Comparison of ENCODE assay signal across 1 cellular context in the genomic region with DNA sequence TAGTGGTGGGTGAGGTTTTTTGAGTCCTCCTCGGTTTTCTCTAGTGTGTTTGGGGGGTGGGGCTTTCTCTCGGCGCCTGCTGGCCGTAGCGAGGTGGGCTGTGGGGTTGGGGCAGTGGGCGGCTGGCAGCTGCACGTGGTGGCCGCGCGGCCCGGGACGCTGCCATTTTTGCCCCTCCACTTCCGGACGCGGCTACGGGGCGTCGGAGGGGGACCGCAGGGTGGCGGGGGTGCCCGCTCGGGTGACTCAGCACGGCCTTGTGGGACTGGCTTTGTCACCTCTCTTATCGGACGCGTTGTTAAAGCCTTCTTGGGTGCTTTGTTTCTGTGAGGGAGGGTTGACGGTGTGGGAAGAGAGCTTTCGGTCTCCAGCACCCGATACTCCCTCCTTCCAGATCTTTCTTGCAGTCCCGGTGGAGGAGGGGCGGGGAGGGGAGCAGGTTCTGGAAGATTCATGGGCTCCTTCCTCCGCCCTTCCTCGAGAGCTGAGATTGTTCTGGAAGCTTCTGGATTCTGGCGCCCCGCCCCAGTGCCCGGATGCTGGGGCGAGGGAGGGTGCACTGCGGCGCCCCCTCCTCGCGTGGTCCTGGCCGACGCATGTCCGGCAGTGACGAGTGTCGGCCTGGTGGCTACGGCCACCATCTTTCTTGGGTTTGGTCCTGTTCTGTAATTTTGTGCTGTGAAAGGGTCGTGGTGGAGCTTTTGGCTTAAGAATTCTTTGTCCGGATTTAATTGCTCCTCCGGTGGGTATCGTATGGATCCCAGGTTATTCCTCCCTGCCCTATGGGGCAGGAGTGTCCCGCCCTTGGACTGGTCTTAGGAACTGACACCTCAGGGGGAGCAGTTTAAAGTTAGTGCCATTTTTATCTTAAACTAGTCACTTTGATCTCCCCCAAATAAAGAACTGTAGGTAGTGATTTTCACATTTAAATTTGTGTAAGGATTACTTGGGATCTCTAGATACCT.
TF ChIP-seq lines count a peak whose summit lies in the region.

No MANE protein-coding gene starts in this region.

TF ChIP-seq in HCT116, 20 proteins besides CTCF, POLR2A, EP300 and RAD21:
- no peak for TF ChIP-seq POLR2AphosphoS5 (IDR thresholded peaks at IDR 0.05; ENCODE audit: low read depth, low read length)
- TF ChIP-seq, protein P1, sequence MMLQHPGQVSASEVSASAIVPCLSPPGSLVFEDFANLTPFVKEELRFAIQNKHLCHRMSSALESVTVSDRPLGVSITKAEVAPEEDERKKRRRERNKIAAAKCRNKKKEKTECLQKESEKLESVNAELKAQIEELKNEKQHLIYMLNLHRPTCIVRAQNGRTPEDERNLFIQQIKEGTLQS (IDR thresholded peaks at IDR 0.05) = no peak
- peak; percentile 26 for TF ChIP-seq YY1 (IDR thresholded peaks at IDR 0.05; ENCODE audit: extremely low read depth, insufficient replicate concordance, low read depth, low read length)
- TF ChIP-seq ZFX (IDR thresholded peaks at IDR 0.05) = peak; percentile 34; the same call in 1 of the 2 replicates
- TF ChIP-seq EZH2 (IDR thresholded peaks at IDR 0.05) = no peak
- no peak for TF ChIP-seq FOSL1 (IDR thresholded peaks at IDR 0.05; ENCODE audit: low read depth)
